Comparison of ENCODE assay signal across 8 cellular contexts in genomic region chr6:6008648-6009421, GRCh38. TPM values are rescaled to one million over a fixed set of nuclear protein-coding genes. Genes with fewer than 3 reads are reported as not detected.
DNase-seq lines count a peak whose midpoint lies in the region; ATAC-seq and TF ChIP-seq lines count a peak whose summit lies in the region.

No MANE protein-coding gene starts in this region.

- TF ChIP-seq CTCF in GM06990 (IDR thresholded peaks at IDR 0.05; ENCODE audit: insufficient read depth, low read length, poor library complexity, severe bottlenecking) (no peak), left lung (IDR thresholded peaks at IDR 0.05) (no peak)

- peak; percentile 93 for ATAC-seq in left lung

- intact Hi-C loops in left lung (cut with DNase I) = no loop called here

- H3K27ac ChIP-seq in SK-N-MC (peak overlapping the region; percentile 79), left lung (peak overlapping the region; percentile 26)

- H3K27me3 ChIP-seq in GM06990 (replicated peaks; ENCODE audit: control insufficient read depth, insufficient read depth, low read length) (no peaks in the 10 kb centered on the region), left lung (peaks cover 58 to 99% of the 10 kb centered on the region in 2 donors)

- H3K9me3 ChIP-seq in SK-N-MC (ENCODE audit: low read depth, low read length) = no peaks in the 10 kb centered on the region
- H3K9me3 ChIP-seq in left lung = no peaks in the 10 kb centered on the region

- H3K36me3 ChIP-seq in GM06990 (ENCODE audit: control insufficient read depth, insufficient read depth, low read length) = no peaks in the 10 kb centered on the region
- no peaks in the 10 kb centered on the region for H3K36me3 ChIP-seq in SK-N-MC (ENCODE audit: insufficient read depth, low read length)
- no peaks in the 10 kb centered on the region for H3K36me3 ChIP-seq in left lung

- peak; percentile 81 for DNase-seq in GM06990 (ENCODE audit: extremely low read depth, insufficient read length)
- peak; percentile 68 for DNase-seq in GOT3 (lab: John Stamatoyannopoulos, UW)
- peak; percentile 80 for DNase-seq in LoVo (ENCODE audit: low spot score)
- DNase-seq in SK-N-MC (ENCODE audit: low read depth, low spot score) = peak; percentile 32
- DNase-seq in cerebellar cortex (ENCODE audit: low spot score) = peak; percentile 84
- peak; percentile 81 to 89 for DNase-seq in left lung
- peak; percentile 47 to 58 for DNase-seq in stimulated activated CD8-positive, alpha-beta memory T cell treated with anti-CD3 and anti-CD28 coated beads, Interleukin-15, amount 100 ng/mL, for 48 hours (ENCODE audit: low read depth in 2 of 2)
- DNase-seq in ureter (ENCODE audit: low spot score) = no peak

- H3K4me3 ChIP-seq in GM06990 (replicated peaks; ENCODE audit: low read depth, low read length) = peak overlapping the region; percentile 63
- H3K4me3 ChIP-seq in SK-N-MC = peak overlapping the region; percentile 97
- H3K4me3 ChIP-seq in left lung = peak overlapping the region; percentile 31 to 50

- H3K9ac ChIP-seq in SK-N-MC (ENCODE audit: insufficient read length) = peak overlapping the region; percentile 69

- peaks cover 5 to 48% of the 10 kb centered on the region in 2 donors for H3K4me1 ChIP-seq in left lung

RNA-seq across cellular contexts. Expression of gene NRN1, which starts 2.1 kb away (rescaled TPM):
- 10 to 100 TPM in 1 of 2 donors, 1 to 10 TPM in 1; 6.5 to 12.9 TPM for total RNA-seq in left lung
- total RNA-seq in ureter = 7.3 TPM

Comparison
In these comparisons a context has a peak if more than half of its experiments do, and no peak if none do; other contexts are left out.
1. H3K4me3 ChIP-seq: peak in every context shown above with its lines; median percentile 97 in SK-N-MC; 63 in GM06990; 40 in left lung.